ENCODE assay signal across 10 cellular contexts in genomic region chr1:60874703-60875102, GRCh38.
DNase-seq lines count a peak whose midpoint lies in the region; ATAC-seq and TF ChIP-seq lines count a peak whose summit lies in the region.
"Had no signal": no experiment of that assay in that cellular context is flagged by ENCODE, and none has a peak within 500 bp of the region (broad histone marks: within the 10 kb centered on the region; RNA-seq: fewer than 3 reads in every experiment).

No MANE protein-coding gene starts in this region.

- H3K4me3 Mint-ChIP-seq in T-helper 2 cell treated with Interferon-gamma antibody and Interleukin-4, amounts not matched to agents 5 μg/mL and 100 μg/mL, for 36 hours: no peak overlapping the region
- H3K4me3 Mint-ChIP-seq: memory B cell had no signal

- H3K27me3 ChIP-seq in WERI-Rb-1 (ENCODE audit: insufficient read depth, low read depth, severe bottlenecking): no peaks in the 10 kb centered on the region

- no peaks in the 10 kb centered on the region for H3K4me1 ChIP-seq in HEK293 (ENCODE audit: control insufficient read depth, insufficient read depth, low read length)

- H3K9me3 Mint-ChIP-seq in T-helper 2 cell treated with Interferon-gamma antibody and Interleukin-4, amounts not matched to agents 5 μg/mL and 100 μg/mL, for 36 hours: no peaks in the 10 kb centered on the region

- TF ChIP-seq CTCF in HEK293 (tag by site-specific recombination; IDR thresholded peaks at IDR 0.05): no peak
- no peak for TF ChIP-seq CTCF in WERI-Rb-1 (IDR thresholded peaks at IDR 0.05; ENCODE audit: low read depth, low read length)

- H3K27ac ChIP-seq in HEK293 (ENCODE audit: extremely low read depth, low read depth, low read length) (no peak overlapping the region), WERI-Rb-1 (no peak overlapping the region)

- CTCF ChIA-PET in HEK293 (lab: Yijun Ruan, JAX): no interaction called here

- H3K4me3 ChIP-seq in HEK293 (ENCODE audit: low read depth, low read length) (no peak overlapping the region), WERI-Rb-1 (ENCODE audit: low read depth, low read length) (no peak overlapping the region)

- no peaks in the 10 kb centered on the region for H3K27me3 Mint-ChIP-seq in T-helper 2 cell treated with Interferon-gamma antibody and Interleukin-4, amounts not matched to agents 5 μg/mL and 100 μg/mL, for 36 hours (ENCODE audit: low read depth)

- POLR2A ChIA-PET in HEK293 (lab: Yijun Ruan, JAX): no interaction called here

- H3K9me3 ChIP-seq in HEK293 (ENCODE audit: control insufficient read depth, insufficient read depth, low read depth, low read length): no peaks in the 10 kb centered on the region
- H3K9me3 ChIP-seq in WERI-Rb-1 (ENCODE audit: severe bottlenecking): no peaks in the 10 kb centered on the region

- peak; percentile 71 for DNase-seq in AG20443 (ENCODE audit: low spot score)
- peak; percentile 15 for DNase-seq in amniotic stem cell (lab: John Stamatoyannopoulos, UW)
- DNase-seq in kidney tubule cell (ENCODE audit: low spot score): peak; percentile 70
- DNase-seq in WERI-Rb-1: no peak
- no peak for DNase-seq in NCI-H774 (lab: John Stamatoyannopoulos, UW)
- DNase-seq in T-helper 2 cell treated with Interferon-gamma antibody and Interleukin-4, amounts not matched to agents 5 μg/mL and 100 μg/mL, for 36 hours (ENCODE audit: low spot score): no peak
- DNase-seq: NCI-H2227 treated with DMSO at 0.1 percent for 48 hours had no signal

- H3K36me3 ChIP-seq in HEK293 (ENCODE audit: control insufficient read depth in 2 of 2, insufficient read depth in 1 of 2, low read length in 2 of 2) (no peaks in the 10 kb centered on the region), WERI-Rb-1 (no peaks in the 10 kb centered on the region)

- no peaks in the 10 kb centered on the region for H3K4me1 Mint-ChIP-seq in T-helper 2 cell treated with Interferon-gamma antibody and Interleukin-4, amounts not matched to agents 5 μg/mL and 100 μg/mL, for 36 hours (ENCODE audit: low read depth)
- H3K4me1 Mint-ChIP-seq: memory B cell had no signal

- no peak overlapping the region for H3K27ac Mint-ChIP-seq in T-helper 2 cell treated with Interferon-gamma antibody and Interleukin-4, amounts not matched to agents 5 μg/mL and 100 μg/mL, for 36 hours
- H3K27ac Mint-ChIP-seq: memory B cell had no signal

- ATAC-seq in HG02759 (IDR thresholded peaks at IDR 0.05; ENCODE audit: unreplicated experiment): no peak

- H3K36me3 Mint-ChIP-seq in T-helper 2 cell treated with Interferon-gamma antibody and Interleukin-4, amounts not matched to agents 5 μg/mL and 100 μg/mL, for 36 hours (ENCODE audit: low read depth): no peaks in the 10 kb centered on the region
- H3K36me3 Mint-ChIP-seq: memory B cell had no signal

TF ChIP-seq in HEK293, 187 proteins besides CTCF, POLR2A, EP300 and RAD21:
- TF ChIP-seq ZNF677 (tag by site-specific recombination; IDR thresholded peaks at IDR 0.05): no peak
- TF ChIP-seq, protein P1, sequence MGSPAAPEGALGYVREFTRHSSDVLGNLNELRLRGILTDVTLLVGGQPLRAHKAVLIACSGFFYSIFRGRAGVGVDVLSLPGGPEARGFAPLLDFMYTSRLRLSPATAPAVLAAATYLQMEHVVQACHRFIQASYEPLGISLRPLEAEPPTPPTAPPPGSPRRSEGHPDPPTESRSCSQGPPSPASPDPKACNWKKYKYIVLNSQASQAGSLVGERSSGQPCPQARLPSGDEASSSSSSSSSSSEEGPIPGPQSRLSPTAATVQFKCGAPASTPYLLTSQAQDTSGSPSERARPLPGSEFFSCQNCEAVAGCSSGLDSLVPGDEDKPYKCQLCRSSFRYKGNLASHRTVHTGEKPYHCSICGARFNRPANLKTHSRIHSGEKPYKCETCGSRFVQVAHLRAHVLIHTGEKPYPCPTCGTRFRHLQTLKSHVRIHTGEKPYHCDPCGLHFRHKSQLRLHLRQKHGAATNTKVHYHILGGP (tag by site-specific recombination; IDR thresholded peaks at IDR 0.05): no peak
- no peak for TF ChIP-seq ZNF530 (tag by site-specific recombination; IDR thresholded peaks at IDR 0.05; ENCODE audit: low read depth)
- peak; percentile 41 for TF ChIP-seq EGR2 (tag by site-specific recombination; IDR thresholded peaks at IDR 0.05; ENCODE audit: low read depth)
- no peak for TF ChIP-seq ZNF416 (tag by site-specific recombination; IDR thresholded peaks at IDR 0.05)
- TF ChIP-seq KLF16 (tag by site-specific recombination; IDR thresholded peaks at IDR 0.05): 0 out of 2 replicates have a peak, but pooled peaks have one; percentile 29
- peak; percentile 48; the same call in 1 of the 2 replicates for TF ChIP-seq ZFHX2 (tag by site-specific recombination; conservative IDR thresholded peaks at IDR 0.05)
- no peak for TF ChIP-seq ZNF248 (tag by site-specific recombination; IDR thresholded peaks at IDR 0.05)

Comparison
In these comparisons a context has a peak if more than half of its experiments do, and no peak if none do; other contexts are left out.
1. DNase-seq: peak in AG20443 (single experiment), amniotic stem cell (single experiment) and kidney tubule cell (single experiment); none in WERI-Rb-1 (single experiment), NCI-H774 (single experiment) and T-helper 2 cell treated with Interferon-gamma antibody and Interleukin-4, amounts not matched to agents 5 μg/mL and 100 μg/mL, for 36 hours (single experiment).